ENCODE assay signal across 1 cellular context in genomic region chr2:241592126-241592845, GRCh38.
TF ChIP-seq lines count a peak whose summit lies in the region.

No MANE protein-coding gene starts in this region.

TF ChIP-seq in WTC11, 78 proteins besides CTCF, POLR2A, EP300 and RAD21 (continued from another document):
- TF ChIP-seq ZNF532 (CRISPR knock-in tag; IDR thresholded peaks at IDR 0.05; ENCODE audit: borderline replicate concordance) = no peak
